In the genomic region with DNA sequence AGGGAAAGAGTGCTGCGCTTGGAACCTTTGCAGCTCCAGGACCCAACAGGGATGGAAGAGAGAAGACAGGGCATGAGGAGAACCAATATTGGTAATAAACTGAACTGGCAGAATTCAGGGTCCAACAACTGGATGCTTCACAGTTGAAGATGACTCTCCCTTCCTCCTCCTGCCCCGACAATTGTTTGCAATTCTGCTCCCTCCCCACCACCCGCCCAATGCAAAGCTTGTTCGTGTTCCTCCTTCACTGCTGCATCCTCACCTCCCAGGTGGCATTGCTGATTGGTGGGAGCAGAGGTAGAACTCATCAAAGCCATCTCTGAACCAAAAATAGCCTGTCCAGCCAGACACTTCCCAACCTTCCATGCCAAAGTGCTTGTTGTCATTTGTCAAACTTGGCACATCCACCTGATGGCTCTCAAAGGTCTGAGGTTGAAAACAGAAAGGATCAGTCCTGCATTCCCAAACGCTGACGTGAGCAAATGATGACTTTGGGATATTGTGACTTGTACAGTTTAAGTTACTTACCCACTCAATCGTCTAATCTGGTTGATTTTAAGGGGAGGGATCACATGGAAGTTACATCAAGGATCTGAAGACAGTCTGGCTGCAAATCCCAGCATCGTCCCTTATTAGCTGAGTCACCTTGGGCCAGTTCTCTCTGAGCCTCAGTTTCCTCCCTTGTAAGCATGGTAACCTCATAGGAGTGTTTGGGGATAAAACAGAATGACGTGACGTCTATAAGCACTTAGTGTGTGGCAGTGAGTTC, we compare ENCODE assay signal across 1 cellular context.
TF ChIP-seq lines count a peak whose summit lies in the region.

No MANE protein-coding gene starts in this region.

TF ChIP-seq in HEK293, 187 proteins besides CTCF, POLR2A, EP300 and RAD21:
- TF ChIP-seq ZEB2 (tag by site-specific recombination; IDR thresholded peaks at IDR 0.05) (no peak), ZNF140 (tag by site-specific recombination; IDR thresholded peaks at IDR 0.05) (peak; percentile 99)
